ENCODE assay signal across 12 cellular contexts in genomic region chr1:41394918-41395598, GRCh38. TPM values are rescaled to one million over a fixed set of nuclear protein-coding genes. Genes with fewer than 3 reads are reported as not detected.
DNase-seq lines count a peak whose midpoint lies in the region; ATAC-seq and TF ChIP-seq lines count a peak whose summit lies in the region.
"Had no signal": no experiment of that assay in that cellular context is flagged by ENCODE, and none has a peak within 500 bp of the region (broad histone marks: within the 10 kb centered on the region; RNA-seq: fewer than 3 reads in every experiment).

No MANE protein-coding gene starts in this region.

- H3K27ac ChIP-seq in HUES64 (ENCODE audit: low read depth, low read length): no peak overlapping the region
- H3K27ac ChIP-seq in SJCRH30: peak overlapping the region; percentile 43
- no peak overlapping the region for H3K27ac ChIP-seq in coronary artery

- no peak overlapping the region for H3K9ac ChIP-seq in HUES64 (ENCODE audit: low read depth, low read length)

- TF ChIP-seq CTCF in BE2C (IDR thresholded peaks at IDR 0.05; ENCODE audit: low read depth, low read length) (no peak), coronary artery (IDR thresholded peaks at IDR 0.05) (no peak), omental fat pad (IDR thresholded peaks at IDR 0.05) (no peak)

- no peaks in the 10 kb centered on the region for H3K36me3 ChIP-seq in BE2C
- no peaks in the 10 kb centered on the region for H3K36me3 ChIP-seq in HUES64 (ENCODE audit: insufficient read depth, low read length)
- no peaks in the 10 kb centered on the region for H3K36me3 ChIP-seq in SJCRH30

- no peak overlapping the region for H3K4me3 ChIP-seq in BE2C (ENCODE audit: low read depth, low read length)
- peak overlapping the region; percentile 36 for H3K4me3 ChIP-seq in HUES64 (ENCODE audit: low read length)
- H3K4me3 ChIP-seq in SJCRH30: peak overlapping the region; percentile 29
- no peak overlapping the region for H3K4me3 ChIP-seq in coronary artery

- H3K9me3 ChIP-seq in BE2C: no peaks in the 10 kb centered on the region
- H3K9me3 ChIP-seq in HUES64 (ENCODE audit: insufficient read depth, low read depth, low read length): no peaks in the 10 kb centered on the region
- H3K9me3 ChIP-seq in SJCRH30 (replicated peaks): no peaks in the 10 kb centered on the region

- H3K4me1 ChIP-seq in BE2C: peaks cover 19% of the 10 kb centered on the region
- peaks cover 36% of the 10 kb centered on the region for H3K4me1 ChIP-seq in HUES64 (ENCODE audit: insufficient read depth, low read length)
- H3K4me1 ChIP-seq in SJCRH30: peaks cover 64% of the 10 kb centered on the region

- ATAC-seq in HG02588 (IDR thresholded peaks at IDR 0.05; ENCODE audit: unreplicated experiment) (no peak), omental fat pad (ENCODE audit: low FRiP score) (no peak)

- H3K27me3 ChIP-seq in BE2C (no peaks in the 10 kb centered on the region), HUES64 (ENCODE audit: insufficient read depth, low read length) (0 out of 2 replicates have a peak, but pooled peaks cover 5% of the 10 kb centered on the region), SJCRH30 (no peaks in the 10 kb centered on the region)

- WGBS in HUES64: 27% methylated on average over 8 of the region's 9 CpGs

- peak; percentile 26 for DNase-seq in BE2C
- peak; percentile 95 to 96 for DNase-seq in SJCRH30
- DNase-seq in iPS DF 19.7 (ENCODE audit: low read depth, low spot score): peak; percentile 82
- no peak for DNase-seq in coronary artery (ENCODE audit: low spot score)
- no peak for DNase-seq in activated CD8-positive, alpha-beta memory T cell treated with anti-CD3 and anti-CD28 coated beads for 24 hours
- DNase-seq in omental fat pad (ENCODE audit: low spot score): no peak
- DNase-seq: activated CD4-positive, alpha-beta T cell treated with anti-CD3 and anti-CD28 coated beads, Interleukin-2, amount 50 U/mL, for 48 hours; CD8-positive, alpha-beta memory T cell; stimulated activated CD4-positive, alpha-beta T cell treated with anti-CD3 and anti-CD28 coated beads, Interleukin-1b, Interleukin-23, amount 100 ng/mL, for 48 hours had no signal

RNA-seq across cellular contexts. Expression of gene FOXO6, which starts 33.8 kb away (rescaled TPM):
- 29.1 TPM for polyA plus RNA-seq in BE2C (2012; ENCODE audit: insufficient read depth, insufficient read length, low read depth)
- polyA plus RNA-seq in HUES64 (2013, experiment 1 of 2): 1.2 TPM
- 1.5 TPM for polyA plus RNA-seq in HUES64 (2013, experiment 2 of 2)
- 11.9 and 12.9 TPM in 2 replicates for total RNA-seq in SJCRH30 (2014; rRNA removed; shearing (Covaris generic))
- total RNA-seq in omental fat pad: under 1 TPM in 3 of 4 donors, not detected in 1; 0.12 to 0.93 (median 0.31) TPM
- total RNA-seq: lung microvascular endothelial cell had no signal
- polyA plus RNA-seq: CD8-positive, alpha-beta memory T cell had no signal

Comparison
In these comparisons a context has a peak if more than half of its experiments do, and no peak if none do; other contexts are left out.
1. DNase-seq: peak in BE2C (single experiment), SJCRH30 (2 of 2) and iPS DF 19.7 (single experiment); none in coronary artery (single experiment), activated CD8-positive, alpha-beta memory T cell treated with anti-CD3 and anti-CD28 coated beads for 24 hours (single experiment) and omental fat pad (single experiment).
2. H3K4me3 ChIP-seq: peak in HUES64 (single experiment) and SJCRH30 (single experiment); none in BE2C (single experiment) and coronary artery (single experiment).